23 cellular contexts compared by ENCODE assay signal in the genomic region with DNA sequence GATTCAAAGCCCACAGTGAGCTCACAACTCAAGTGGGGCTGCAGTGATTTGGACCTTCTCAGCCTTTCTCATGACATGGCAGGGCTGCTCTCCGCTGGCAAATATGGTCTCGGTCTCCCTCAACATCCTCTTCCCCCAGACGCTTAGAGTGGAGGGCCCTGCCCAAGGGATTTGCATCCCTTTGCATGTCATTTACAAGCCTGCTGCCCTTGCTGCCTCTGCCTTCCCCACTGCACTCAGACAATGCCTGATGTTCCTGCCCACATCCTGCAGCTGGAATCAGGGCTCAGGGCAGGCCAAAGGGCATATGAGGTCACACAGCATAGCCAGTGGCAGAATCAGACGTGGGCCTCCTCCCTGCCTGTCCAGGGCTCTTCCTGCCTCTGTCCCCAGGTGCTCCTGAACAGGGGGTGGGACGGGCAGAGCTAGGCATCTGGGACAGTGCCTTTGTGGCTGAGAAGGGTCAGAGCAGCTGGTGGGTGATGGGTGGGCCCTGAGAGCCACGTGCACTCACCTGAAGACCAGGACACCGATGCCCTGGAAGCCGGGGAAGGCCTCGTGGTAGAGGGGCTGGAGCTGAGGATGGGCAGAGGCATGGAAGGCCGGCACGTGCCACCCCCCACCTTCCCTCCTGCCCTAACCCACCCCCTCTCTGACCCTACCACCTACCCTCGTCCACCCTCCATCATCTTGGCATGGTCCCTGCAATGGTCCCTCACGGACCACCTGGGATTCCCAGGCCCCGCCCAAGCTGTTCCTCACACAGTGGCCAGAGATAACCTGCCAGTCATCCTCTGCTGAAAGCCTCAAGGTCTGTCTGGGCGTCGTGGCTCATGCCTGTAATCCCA. TPM values are rescaled to one million over a fixed set of nuclear protein-coding genes. Genes with fewer than 3 reads are reported as not detected.
DNase-seq lines count a peak whose midpoint lies in the region; ATAC-seq, FAIRE-seq and TF ChIP-seq lines count a peak whose summit lies in the region.
"Had no signal": no experiment of that assay in that cellular context is flagged by ENCODE, and none has a peak within 500 bp of the region (broad histone marks: within the 10 kb centered on the region; RNA-seq: fewer than 3 reads in every experiment).

No MANE protein-coding gene starts in this region.

- in situ Hi-C loops in HepG2 (cut with HindIII; ENCODE audit: extremely low pct_ligation_motif_present, low pct_unique_long_range_greater_than_20kb): loop anchor here (25.0 kb wide), 1 partner anchor 532 kb away; no protein-coding TSS in a partner anchor

- no peak for FAIRE-seq in HepG2 (lab: Jason Lieb, UNC)
- FAIRE-seq: endothelial cell of umbilical vein had no signal

- POLR2A ChIA-PET in HepG2 (lab: Yijun Ruan, JAX): no interaction called here

- H3K36me3 Mint-ChIP-seq in natural killer cell treated with Interleukin-12 subunit alpha and Interleukin-12 subunit beta and Interleukin-15 and Interleukin-18, amount 100 ng/mL, for 72 hours: no peaks in the 10 kb centered on the region
- H3K36me3 Mint-ChIP-seq in natural killer cell: no peaks in the 10 kb centered on the region
- H3K36me3 Mint-ChIP-seq: naive thymus-derived CD8-positive, alpha-beta T cell had no signal

- intact Hi-C loops in natural killer cell (cut with micrococcal nuclease): no loop called here
- intact Hi-C loops in HepG2 (cut with micrococcal nuclease; ENCODE audit: unreplicated experiment): no loop called here

- H3K9ac ChIP-seq in HepG2 (ENCODE audit: insufficient read depth, low read depth, low read length) (no peak overlapping the region), smooth muscle cell (ENCODE audit: low read depth) (no peak overlapping the region)

- H3K4me3 Mint-ChIP-seq in natural killer cell treated with Interleukin-12 subunit alpha and Interleukin-12 subunit beta and Interleukin-15 and Interleukin-18, amount 100 ng/mL, for 72 hours: no peak overlapping the region
- no peak overlapping the region for H3K4me3 Mint-ChIP-seq in natural killer cell
- H3K4me3 Mint-ChIP-seq: naive thymus-derived CD8-positive, alpha-beta T cell; stimulated activated naive CD8-positive, alpha-beta T cell treated with anti-CD3 and anti-CD28 coated beads, Interleukin-15, Interleukin-2, amounts not matched to agents 100 ng/mL and 50 ng/mL, for 24 hours had no signal

- no peak for TF ChIP-seq EP300 in HepG2 (IDR thresholded peaks at IDR 0.05; ENCODE audit: low read depth in 2 of 2, low read length in 2 of 2)
- TF ChIP-seq EP300 in HepG2 (CRISPR knock-in tag; IDR thresholded peaks at IDR 0.05; ENCODE audit: borderline replicate concordance): no peak

- peaks cover 3 to 6% of the 10 kb centered on the region in 2 donors for H3K4me1 Mint-ChIP-seq in natural killer cell treated with Interleukin-12 subunit alpha and Interleukin-12 subunit beta and Interleukin-15 and Interleukin-18, amount 100 ng/mL, for 72 hours (ENCODE audit: low read depth in 2 of 2)
- no peaks in the 10 kb centered on the region for H3K4me1 Mint-ChIP-seq in natural killer cell
- H3K4me1 Mint-ChIP-seq: naive thymus-derived CD8-positive, alpha-beta T cell had no signal

- BruUV-seq in HepG2 (replicated peaks; lab: Mats Ljungman, UMichigan): no TSS peak

- peak; percentile 45 for DNase-seq in natural killer cell treated with Interleukin-12 subunit alpha and Interleukin-12 subunit beta and Interleukin-15 and Interleukin-18, amount 100 ng/mL, for 72 hours (ENCODE audit: low spot score)
- DNase-seq in natural killer cell: no peak
- peak; percentile 61 for DNase-seq in RWPE2 (ENCODE audit: low spot score)
- DNase-seq in HepG2 (ENCODE audit: low spot score): no peak
- DNase-seq in NCI-H2227 (lab: John Stamatoyannopoulos, UW; ENCODE audit: unreplicated experiment): no peak
- no peak for DNase-seq in SKM-1 (lab: John Stamatoyannopoulos, UW; ENCODE audit: unreplicated experiment)
- DNase-seq in smooth muscle cell (lab: John Stamatoyannopoulos, UW; ENCODE audit: unreplicated experiment): no peak
- DNase-seq: activated naive CD4-positive, alpha-beta T cell treated with anti-CD3 and anti-CD28 coated beads, Interleukin-2, amount 50 U/mL, for 16 hours; colonic mucosa; MV-4-11; NCI-H2081 treated with DMSO at 0.1 percent for 48 hours; NCI-H510A treated with DMSO at 0.1 percent for 48 hours; T1000 had no signal

- H3K27ac ChIP-seq in RWPE2 (ENCODE audit: poor library complexity, severe bottlenecking): no peak overlapping the region
- H3K27ac ChIP-seq in HepG2 (ENCODE audit: extremely low read length, insufficient read depth, low read length): no peak overlapping the region
- no peak overlapping the region for H3K27ac ChIP-seq in smooth muscle cell (ENCODE audit: low read depth)
- H3K27ac ChIP-seq: colonic mucosa, SK-N-MC had no signal

- peak in 1 of 2 donors; percentile 3 for ATAC-seq in natural killer cell treated with Interleukin-12 subunit alpha and Interleukin-12 subunit beta and Interleukin-15 and Interleukin-18, amount 100 ng/mL, for 72 hours
- ATAC-seq in natural killer cell (no peak), RWPE2 (ENCODE audit: low read depth) (no peak), HepG2 (peak; percentile 57), HG02884 (IDR thresholded peaks at IDR 0.05; ENCODE audit: unreplicated experiment) (no peak)
- ATAC-seq: naive thymus-derived CD8-positive, alpha-beta T cell had no signal

- TF ChIP-seq RAD21 in HepG2 (CRISPR knock-in tag; IDR thresholded peaks at IDR 0.05): no peak

- H3K4me2 ChIP-seq in HepG2 (ENCODE audit: low read depth, low read length): no peak overlapping the region
- no peak overlapping the region for H3K4me2 ChIP-seq in smooth muscle cell

- no peaks in the 10 kb centered on the region for H3K36me3 ChIP-seq in RWPE2 (ENCODE audit: low read depth)
- H3K36me3 ChIP-seq in HepG2 (replicated peaks in 1 of 2; ENCODE audit: control insufficient read depth in 1 of 2, insufficient read depth in 2 of 2, low read length in 2 of 2): no peaks in the 10 kb centered on the region
- no peaks in the 10 kb centered on the region for H3K36me3 ChIP-seq in smooth muscle cell (ENCODE audit: low read depth)
- H3K36me3 ChIP-seq: colonic mucosa had no signal

- H3K4me3 ChIP-seq in RWPE2 (ENCODE audit: severe bottlenecking): no peak overlapping the region
- H3K4me3 ChIP-seq in HepG2 (replicated peaks in 1 of 3; ENCODE audit: insufficient read depth in 1 of 3, low read depth in 2 of 3, low read length in 3 of 3): no peak overlapping the region
- no peak overlapping the region for H3K4me3 ChIP-seq in smooth muscle cell
- H3K4me3 ChIP-seq: colonic mucosa, SK-N-MC had no signal

- CTCF ChIA-PET in HepG2 (lab: Yijun Ruan, JAX; ENCODE audit: low intra/inter-chr PET ratio, low total read pairs): no interaction called here

- no peaks in the 10 kb centered on the region for H3K4me1 ChIP-seq in RWPE2 (ENCODE audit: insufficient read depth, poor library complexity, severe bottlenecking)
- peaks cover 14% of the 10 kb centered on the region; the same call in 1 of the 2 replicates for H3K4me1 ChIP-seq in HepG2 (ENCODE audit: insufficient read depth, low read length)
- no peaks in the 10 kb centered on the region for H3K4me1 ChIP-seq in smooth muscle cell (ENCODE audit: low read depth)
- H3K4me1 ChIP-seq: colonic mucosa had no signal

- H3K9me3 Mint-ChIP-seq in natural killer cell treated with Interleukin-12 subunit alpha and Interleukin-12 subunit beta and Interleukin-15 and Interleukin-18, amount 100 ng/mL, for 72 hours: no peaks in the 10 kb centered on the region
- H3K9me3 Mint-ChIP-seq in natural killer cell: no peaks in the 10 kb centered on the region
- H3K9me3 Mint-ChIP-seq: naive thymus-derived CD8-positive, alpha-beta T cell; stimulated activated naive CD8-positive, alpha-beta T cell treated with anti-CD3 and anti-CD28 coated beads, Interleukin-15, Interleukin-2, amounts not matched to agents 100 ng/mL and 50 ng/mL, for 24 hours had no signal

- H3K27ac Mint-ChIP-seq in natural killer cell treated with Interleukin-12 subunit alpha and Interleukin-12 subunit beta and Interleukin-15 and Interleukin-18, amount 100 ng/mL, for 72 hours: no peak overlapping the region
- no peak overlapping the region for H3K27ac Mint-ChIP-seq in natural killer cell
- H3K27ac Mint-ChIP-seq: stimulated activated naive CD8-positive, alpha-beta T cell treated with anti-CD3 and anti-CD28 coated beads, Interleukin-15, Interleukin-2, amounts not matched to agents 100 ng/mL and 50 ng/mL, for 24 hours had no signal

- TF ChIP-seq POLR2A in HepG2 (IDR thresholded peaks at IDR 0.05; ENCODE audit: insufficient read depth in 1 of 2, low read depth in 2 of 2, low read length in 2 of 2): no peak

- WGBS in HepG2 (ENCODE audit: low lambda C conversion rate): 39% methylated on average over 8 of the region's 16 CpGs
- 82% methylated on average over 12 of the region's 16 CpGs for WGBS in smooth muscle cell (ENCODE audit: low lambda C conversion rate)

- H4K20me1 ChIP-seq in HepG2 (ENCODE audit: insufficient read depth, low read length): no peaks in the 10 kb centered on the region
- no peaks in the 10 kb centered on the region for H4K20me1 ChIP-seq in smooth muscle cell (ENCODE audit: low read depth)

- H3F3A ChIP-seq in smooth muscle cell (ENCODE audit: low read depth): no peaks in the 10 kb centered on the region

- no peak overlapping the region for H2AFZ ChIP-seq in HepG2 (ENCODE audit: low read length)
- H2AFZ ChIP-seq in smooth muscle cell (ENCODE audit: low read depth): no peak overlapping the region

- H3K9me3 ChIP-seq in RWPE2 (ENCODE audit: severe bottlenecking) (no peaks in the 10 kb centered on the region), HepG2 (ENCODE audit: low read length) (no peaks in the 10 kb centered on the region), smooth muscle cell (replicated peaks; ENCODE audit: low read depth) (no peaks in the 10 kb centered on the region)
- H3K9me3 ChIP-seq: colonic mucosa had no signal

- peaks cover 5 to 22% of the 10 kb centered on the region in 2 donors for H3K27me3 Mint-ChIP-seq in natural killer cell treated with Interleukin-12 subunit alpha and Interleukin-12 subunit beta and Interleukin-15 and Interleukin-18, amount 100 ng/mL, for 72 hours
- H3K27me3 Mint-ChIP-seq in natural killer cell (ENCODE audit: low read depth in 2 of 2): peaks cover 0 to 5% of the 10 kb centered on the region in 2 donors

- no peak for TF ChIP-seq CTCF in natural killer cell (IDR thresholded peaks at IDR 0.05)
- TF ChIP-seq CTCF in RWPE2 (IDR thresholded peaks at IDR 0.05; ENCODE audit: poor library complexity, severe bottlenecking): no peak
- no peak for TF ChIP-seq CTCF in HepG2 (CRISPR knock-in tag; IDR thresholded peaks at IDR 0.05)
- TF ChIP-seq CTCF in smooth muscle cell (IDR thresholded peaks at IDR 0.05; ENCODE audit: borderline replicate concordance, insufficient read depth, poor library complexity, severe bottlenecking): no peak

- no peaks in the 10 kb centered on the region for H3K79me2 ChIP-seq in HepG2 (ENCODE audit: insufficient read depth, low read length)
- no peaks in the 10 kb centered on the region for H3K79me2 ChIP-seq in smooth muscle cell (ENCODE audit: low read depth)

- H3K27me3 ChIP-seq in RWPE2 (ENCODE audit: insufficient read depth, poor library complexity, severe bottlenecking) (no peaks in the 10 kb centered on the region), HepG2 (ENCODE audit: control insufficient read depth in 1 of 2, insufficient read depth in 2 of 2, low read length in 2 of 2) (peaks cover 5 to 62% of the 10 kb centered on the region in 2 experiments; a peak in 3 of 5 replicates), smooth muscle cell (ENCODE audit: low read depth) (peaks cover 6% of the 10 kb centered on the region)
- H3K27me3 ChIP-seq: colonic mucosa had no signal

RNA-seq across cellular contexts. Expression of a gene that starts 27.4 kb away (rescaled TPM):
- under 1 TPM in 1 of 2 donors, not detected in 1; 0.21 TPM for total RNA-seq in natural killer cell treated with Interleukin-12 subunit alpha and Interleukin-12 subunit beta and Interleukin-15 and Interleukin-18, amount 100 ng/mL, for 72 hours
- total RNA-seq in natural killer cell (not detected), HepG2 (2016; rRNA removed; fragmentation: Illumina TruSeq; extraction: Trizol) (not detected in 2 replicates), smooth muscle cell (not detected in 2 replicates)
- total RNA-seq in HepG2 (2016; cell fraction: cytosol; rRNA removed; fragmentation: Illumina TruSeq; extraction: Trizol; ENCODE audit: low read depth): not detected in 2 replicates
- 0.09 TPM in 1 of 2 replicates, not detected in the other for total RNA-seq in HepG2 (2016; cell fraction: insoluble cytoplasmic fraction; rRNA removed; fragmentation: Illumina TruSeq; extraction: Trizol)
- total RNA-seq in HepG2 (2016; cell fraction: membrane; rRNA removed; fragmentation: Illumina TruSeq; extraction: Trizol): not detected in 2 replicates
- total RNA-seq in HepG2 (2016; cell fraction: nucleus; rRNA removed; fragmentation: Illumina TruSeq; extraction: Trizol): not detected in 2 replicates
- polyA plus RNA-seq in HepG2 (2011; rRNA removed) (not detected in 2 replicates), smooth muscle cell (0.52 TPM in 1 of 2 replicates, not detected in the other)
- not detected in 2 replicates for polyA plus RNA-seq in HepG2 (2011; cell fraction: cytosol; rRNA removed)
- 0.07 and 0.11 TPM in 2 replicates for polyA plus RNA-seq in HepG2 (2011; cell fraction: nucleus; rRNA removed)
- polyA plus RNA-seq in HepG2 (2012): not detected in 2 replicates
- not detected in 2 replicates for polyA plus RNA-seq in HepG2 (2016; cell fraction: cytosol; fragmentation: Illumina TruSeq; extraction: Trizol; ENCODE audit: low read depth)
- not detected in 2 replicates for polyA plus RNA-seq in HepG2 (2016; cell fraction: insoluble cytoplasmic fraction; fragmentation: Illumina TruSeq; extraction: Trizol; ENCODE audit: low read depth)
- polyA plus RNA-seq in HepG2 (2016; cell fraction: membrane; fragmentation: Illumina TruSeq; extraction: Trizol; ENCODE audit: low read depth): not detected in 2 replicates
- polyA plus RNA-seq in HepG2 (2016; cell fraction: nucleus; fragmentation: Illumina TruSeq; extraction: Trizol; ENCODE audit: insufficient read depth, low read depth): not detected in 2 replicates
- polyA minus RNA-seq in HepG2 (2011; rRNA and poly(A)+ RNA removed; ENCODE audit: low replicate concordance): not detected in 2 replicates
- not detected in 2 replicates for polyA minus RNA-seq in HepG2 (2011; cell fraction: cytosol; rRNA and poly(A)+ RNA removed)
- not detected in 2 replicates for polyA minus RNA-seq in HepG2 (2011; cell fraction: nucleus; rRNA and poly(A)+ RNA removed)
- total RNA-seq: colonic mucosa; endothelial cell of umbilical vein; fibroblast of villous mesenchyme; lung microvascular endothelial cell; naive thymus-derived CD8-positive, alpha-beta T cell; renal cortical epithelial cell; ureter had no signal
- polyA plus RNA-seq: endothelial cell of umbilical vein; naive thymus-derived CD8-positive, alpha-beta T cell had no signal

RNA-seq across cellular contexts. Expression of a gene that starts 29.1 kb away (rescaled TPM):
- total RNA-seq in natural killer cell treated with Interleukin-12 subunit alpha and Interleukin-12 subunit beta and Interleukin-15 and Interleukin-18, amount 100 ng/mL, for 72 hours: 10 to 100 TPM; 26.8 to 30.3 TPM
- total RNA-seq in natural killer cell (10 to 100 TPM; 63.5 to 89.2 (median 70.1) TPM), HepG2 (2016; rRNA removed; fragmentation: Illumina TruSeq; extraction: Trizol) (13.5 and 17.5 TPM in 2 replicates), smooth muscle cell (7.6 and 8.4 TPM in 2 replicates)
- 3.3 and 3.4 TPM in 2 replicates for total RNA-seq in HepG2 (2016; cell fraction: cytosol; rRNA removed; fragmentation: Illumina TruSeq; extraction: Trizol; ENCODE audit: low read depth)
- 14.9 and 16.1 TPM in 2 replicates for total RNA-seq in HepG2 (2016; cell fraction: insoluble cytoplasmic fraction; rRNA removed; fragmentation: Illumina TruSeq; extraction: Trizol)
- total RNA-seq in HepG2 (2016; cell fraction: membrane; rRNA removed; fragmentation: Illumina TruSeq; extraction: Trizol): 10.8 and 11.9 TPM in 2 replicates
- 15.0 and 15.3 TPM in 2 replicates for total RNA-seq in HepG2 (2016; cell fraction: nucleus; rRNA removed; fragmentation: Illumina TruSeq; extraction: Trizol)
- polyA plus RNA-seq in HepG2 (2011; rRNA removed) (6.2 and 8.1 TPM in 2 replicates), smooth muscle cell (9.3 and 9.7 TPM in 2 replicates)
- 3.4 and 5.1 TPM in 2 replicates for polyA plus RNA-seq in HepG2 (2011; cell fraction: cytosol; rRNA removed)
- polyA plus RNA-seq in HepG2 (2011; cell fraction: nucleus; rRNA removed): 22.0 and 24.2 TPM in 2 replicates
- 14.6 and 19.5 TPM in 2 replicates for polyA plus RNA-seq in HepG2 (2012)
- polyA plus RNA-seq in HepG2 (2016; cell fraction: cytosol; fragmentation: Illumina TruSeq; extraction: Trizol; ENCODE audit: low read depth): 1.9 and 2.1 TPM in 2 replicates
- polyA plus RNA-seq in HepG2 (2016; cell fraction: insoluble cytoplasmic fraction; fragmentation: Illumina TruSeq; extraction: Trizol; ENCODE audit: low read depth): 20.1 and 30.7 TPM in 2 replicates
- polyA plus RNA-seq in HepG2 (2016; cell fraction: membrane; fragmentation: Illumina TruSeq; extraction: Trizol; ENCODE audit: low read depth): 5.4 and 6.0 TPM in 2 replicates
- polyA plus RNA-seq in HepG2 (2016; cell fraction: nucleus; fragmentation: Illumina TruSeq; extraction: Trizol; ENCODE audit: insufficient read depth, low read depth): 23.1 and 30.5 TPM in 2 replicates
- 26.0 and 33.5 TPM in 2 replicates for polyA minus RNA-seq in HepG2 (2011; rRNA and poly(A)+ RNA removed; ENCODE audit: low replicate concordance)
- 17.1 and 17.5 TPM in 2 replicates for polyA minus RNA-seq in HepG2 (2011; cell fraction: cytosol; rRNA and poly(A)+ RNA removed)
- polyA minus RNA-seq in HepG2 (2011; cell fraction: nucleus; rRNA and poly(A)+ RNA removed): 20.3 and 23.0 TPM in 2 replicates

RNA-seq across cellular contexts. Expression of a gene that starts 51.9 kb away (rescaled TPM):
- not detected for total RNA-seq in natural killer cell treated with Interleukin-12 subunit alpha and Interleukin-12 subunit beta and Interleukin-15 and Interleukin-18, amount 100 ng/mL, for 72 hours
- total RNA-seq in natural killer cell (not detected), HepG2 (2016; rRNA removed; fragmentation: Illumina TruSeq; extraction: Trizol) (not detected in 2 replicates), smooth muscle cell (0.22 and 0.27 TPM in 2 replicates)
- total RNA-seq in HepG2 (2016; cell fraction: cytosol; rRNA removed; fragmentation: Illumina TruSeq; extraction: Trizol; ENCODE audit: low read depth): not detected in 2 replicates
- total RNA-seq in HepG2 (2016; cell fraction: insoluble cytoplasmic fraction; rRNA removed; fragmentation: Illumina TruSeq; extraction: Trizol): 0.04 TPM in 1 of 2 replicates, not detected in the other
- not detected in 2 replicates for total RNA-seq in HepG2 (2016; cell fraction: membrane; rRNA removed; fragmentation: Illumina TruSeq; extraction: Trizol)
- 0.13 TPM in 1 of 2 replicates, not detected in the other for total RNA-seq in HepG2 (2016; cell fraction: nucleus; rRNA removed; fragmentation: Illumina TruSeq; extraction: Trizol)
- polyA plus RNA-seq in HepG2 (2011; rRNA removed) (0.04 TPM in 1 of 2 replicates, not detected in the other), smooth muscle cell (not detected in 2 replicates)
- polyA plus RNA-seq in HepG2 (2011; cell fraction: cytosol; rRNA removed): not detected in 2 replicates
- polyA plus RNA-seq in HepG2 (2011; cell fraction: nucleus; rRNA removed): 0.03 and 0.05 TPM in 2 replicates
- 0.13 and 0.15 TPM in 2 replicates for polyA plus RNA-seq in HepG2 (2012)
- polyA plus RNA-seq in HepG2 (2016; cell fraction: cytosol; fragmentation: Illumina TruSeq; extraction: Trizol; ENCODE audit: low read depth): not detected in 2 replicates
- polyA plus RNA-seq in HepG2 (2016; cell fraction: insoluble cytoplasmic fraction; fragmentation: Illumina TruSeq; extraction: Trizol; ENCODE audit: low read depth): not detected in 2 replicates
- not detected in 2 replicates for polyA plus RNA-seq in HepG2 (2016; cell fraction: membrane; fragmentation: Illumina TruSeq; extraction: Trizol; ENCODE audit: low read depth)
- not detected in 2 replicates for polyA plus RNA-seq in HepG2 (2016; cell fraction: nucleus; fragmentation: Illumina TruSeq; extraction: Trizol; ENCODE audit: insufficient read depth, low read depth)
- polyA minus RNA-seq in HepG2 (2011; rRNA and poly(A)+ RNA removed; ENCODE audit: low replicate concordance): not detected in 2 replicates
- polyA minus RNA-seq in HepG2 (2011; cell fraction: cytosol; rRNA and poly(A)+ RNA removed): not detected in 2 replicates
- polyA minus RNA-seq in HepG2 (2011; cell fraction: nucleus; rRNA and poly(A)+ RNA removed): 0.12 and 0.13 TPM in 2 replicates
- total RNA-seq: colonic mucosa, endothelial cell of umbilical vein, fibroblast of villous mesenchyme, lung microvascular endothelial cell, OCI-LY7, renal cortical epithelial cell, ureter had no signal
- polyA plus RNA-seq: endothelial cell of umbilical vein had no signal

Comparison
In these comparisons a context has a peak if more than half of its experiments do, and no peak if none do; other contexts are left out.
1. DNase-seq: peak in natural killer cell treated with Interleukin-12 subunit alpha and Interleukin-12 subunit beta and Interleukin-15 and Interleukin-18, amount 100 ng/mL, for 72 hours (single experiment) and RWPE2 (single experiment); none in natural killer cell (single experiment), HepG2 (single experiment), NCI-H2227 (single experiment), SKM-1 (single experiment) and smooth muscle cell (single experiment).